In the genomic region with DNA sequence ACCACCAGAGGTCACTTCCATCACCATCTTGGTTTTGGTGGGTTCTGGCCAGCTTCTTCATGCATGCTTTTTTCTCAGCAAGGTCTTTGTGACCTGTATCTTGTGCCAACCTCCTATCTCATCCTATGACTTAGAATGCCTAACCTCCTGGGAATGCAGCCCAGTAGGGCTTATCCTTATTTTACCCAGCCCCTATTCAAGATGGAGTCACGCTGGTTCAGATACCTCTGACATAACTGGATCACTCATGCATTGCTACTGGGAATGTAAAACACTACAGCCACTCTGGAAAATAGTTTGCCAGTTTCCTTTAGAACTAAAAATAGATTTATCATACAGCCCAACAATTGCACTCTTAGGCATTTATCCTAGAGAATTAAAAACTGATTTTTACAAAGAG, we compare ENCODE assay signal across 16 cellular contexts.
DNase-seq lines count a peak whose midpoint lies in the region; ATAC-seq and TF ChIP-seq lines count a peak whose summit lies in the region.
"Had no signal": no experiment of that assay in that cellular context is flagged by ENCODE, and none has a peak within 500 bp of the region (broad histone marks: within the 10 kb centered on the region; RNA-seq: fewer than 3 reads in every experiment).

No MANE protein-coding gene starts in this region.

- H3K4me3 Mint-ChIP-seq in HFFc6: no peak overlapping the region
- no peak overlapping the region for H3K4me3 Mint-ChIP-seq in activated naive CD8-positive, alpha-beta T cell treated with anti-CD3 and anti-CD28 coated beads, Interleukin-2, amount 50 U/mL, for 24 hours
- H3K4me3 Mint-ChIP-seq in stimulated activated memory B cell treated with anti-CD40 and anti-IgM and Interleukin-4, amounts not matched to agents 10 μg/mL and 1 μg/mL and 100 μg/mL, for 72 hours: no peak overlapping the region
- H3K4me3 Mint-ChIP-seq: CD14-positive monocyte had no signal

- peaks cover 15% of the 10 kb centered on the region for H3K9me3 Mint-ChIP-seq in HFFc6
- no peaks in the 10 kb centered on the region for H3K9me3 Mint-ChIP-seq in activated naive CD8-positive, alpha-beta T cell treated with anti-CD3 and anti-CD28 coated beads, Interleukin-2, amount 50 U/mL, for 24 hours
- no peaks in the 10 kb centered on the region for H3K9me3 Mint-ChIP-seq in stimulated activated memory B cell treated with anti-CD40 and anti-IgM and Interleukin-4, amounts not matched to agents 10 μg/mL and 1 μg/mL and 100 μg/mL, for 72 hours

- H3K36me3 Mint-ChIP-seq in HFFc6 (ENCODE audit: low read depth): peaks cover 23% of the 10 kb centered on the region
- no peaks in the 10 kb centered on the region for H3K36me3 Mint-ChIP-seq in activated naive CD8-positive, alpha-beta T cell treated with anti-CD3 and anti-CD28 coated beads, Interleukin-2, amount 50 U/mL, for 24 hours (ENCODE audit: low read depth)
- H3K36me3 Mint-ChIP-seq in stimulated activated memory B cell treated with anti-CD40 and anti-IgM and Interleukin-4, amounts not matched to agents 10 μg/mL and 1 μg/mL and 100 μg/mL, for 72 hours: no peaks in the 10 kb centered on the region
- H3K36me3 Mint-ChIP-seq: CD14-positive monocyte had no signal

- peaks cover 73% of the 10 kb centered on the region for H3K4me1 Mint-ChIP-seq in HFFc6 (ENCODE audit: low read depth)
- no peaks in the 10 kb centered on the region for H3K4me1 Mint-ChIP-seq in activated naive CD8-positive, alpha-beta T cell treated with anti-CD3 and anti-CD28 coated beads, Interleukin-2, amount 50 U/mL, for 24 hours
- H3K4me1 Mint-ChIP-seq in stimulated activated memory B cell treated with anti-CD40 and anti-IgM and Interleukin-4, amounts not matched to agents 10 μg/mL and 1 μg/mL and 100 μg/mL, for 72 hours: no peaks in the 10 kb centered on the region
- H3K4me1 Mint-ChIP-seq: CD14-positive monocyte had no signal

- H3K27ac Mint-ChIP-seq in HFFc6: peak overlapping the region; percentile 13; the same call in 1 of the 2 replicates
- no peak overlapping the region for H3K27ac Mint-ChIP-seq in activated naive CD8-positive, alpha-beta T cell treated with anti-CD3 and anti-CD28 coated beads, Interleukin-2, amount 50 U/mL, for 24 hours
- no peak overlapping the region for H3K27ac Mint-ChIP-seq in stimulated activated memory B cell treated with anti-CD40 and anti-IgM and Interleukin-4, amounts not matched to agents 10 μg/mL and 1 μg/mL and 100 μg/mL, for 72 hours
- H3K27ac Mint-ChIP-seq: CD14-positive monocyte had no signal

- peak overlapping the region; percentile 2; the same call in 1 of the 2 replicates for H3K27ac ChIP-seq in SJSA1
- H3K27ac ChIP-seq: PC-9 had no signal

- no peaks in the 10 kb centered on the region for H3K27me3 ChIP-seq in SJSA1 (replicated peaks)

- DNase-seq in EH (ENCODE audit: low read depth): peak; percentile 52
- no peak for DNase-seq in HFFc6
- no peak for DNase-seq in SJSA1 (ENCODE audit: low read depth in 1 of 2, low spot score in 2 of 2)
- DNase-seq in left ventricle myocardium superior: no peak
- no peak for DNase-seq in activated naive CD8-positive, alpha-beta T cell treated with anti-CD3 and anti-CD28 coated beads, Interleukin-2, amount 50 U/mL, for 24 hours
- DNase-seq in NCI-H524 (lab: John Stamatoyannopoulos, UW): no peak
- DNase-seq: DND-41, NCI-H1048, NCI-H1436, NCI-H1930, NCI-H226, NCI-H524 treated with DMSO at 0.1 percent for 48 hours, PC-9 had no signal

- no peak for TF ChIP-seq CTCF in HFFc6 (IDR thresholded peaks at IDR 0.05)

- intact Hi-C loops in left ventricle myocardium superior (cut with micrococcal nuclease): no loop called here

- no peaks in the 10 kb centered on the region for H3K27me3 Mint-ChIP-seq in HFFc6 (ENCODE audit: insufficient read depth)
- H3K27me3 Mint-ChIP-seq in activated naive CD8-positive, alpha-beta T cell treated with anti-CD3 and anti-CD28 coated beads, Interleukin-2, amount 50 U/mL, for 24 hours: peaks cover 11% of the 10 kb centered on the region
- peaks cover 16% of the 10 kb centered on the region for H3K27me3 Mint-ChIP-seq in stimulated activated memory B cell treated with anti-CD40 and anti-IgM and Interleukin-4, amounts not matched to agents 10 μg/mL and 1 μg/mL and 100 μg/mL, for 72 hours

- ATAC-seq in left ventricle myocardium superior (peak; percentile 90), GM19455 (IDR thresholded peaks at IDR 0.05; ENCODE audit: unreplicated experiment) (no peak)
- no peak for ATAC-seq in activated naive CD8-positive, alpha-beta T cell treated with anti-CD3 and anti-CD28 coated beads, Interleukin-2, amount 50 U/mL, for 24 hours
- no peak for ATAC-seq in stimulated activated memory B cell treated with anti-CD40 and anti-IgM and Interleukin-4, amounts not matched to agents 10 μg/mL and 1 μg/mL and 100 μg/mL, for 72 hours

- peaks cover 69% of the 10 kb centered on the region for H3K4me1 ChIP-seq in SJSA1 (replicated peaks)

- H3K4me3 ChIP-seq in SJSA1: no peak overlapping the region
- H3K4me3 ChIP-seq: PC-9 had no signal

- no peaks in the 10 kb centered on the region; the same call in 1 of the 2 replicates for H3K36me3 ChIP-seq in SJSA1

- H3K9me3 ChIP-seq in SJSA1 (replicated peaks): no peaks in the 10 kb centered on the region
